In the genomic region with DNA sequence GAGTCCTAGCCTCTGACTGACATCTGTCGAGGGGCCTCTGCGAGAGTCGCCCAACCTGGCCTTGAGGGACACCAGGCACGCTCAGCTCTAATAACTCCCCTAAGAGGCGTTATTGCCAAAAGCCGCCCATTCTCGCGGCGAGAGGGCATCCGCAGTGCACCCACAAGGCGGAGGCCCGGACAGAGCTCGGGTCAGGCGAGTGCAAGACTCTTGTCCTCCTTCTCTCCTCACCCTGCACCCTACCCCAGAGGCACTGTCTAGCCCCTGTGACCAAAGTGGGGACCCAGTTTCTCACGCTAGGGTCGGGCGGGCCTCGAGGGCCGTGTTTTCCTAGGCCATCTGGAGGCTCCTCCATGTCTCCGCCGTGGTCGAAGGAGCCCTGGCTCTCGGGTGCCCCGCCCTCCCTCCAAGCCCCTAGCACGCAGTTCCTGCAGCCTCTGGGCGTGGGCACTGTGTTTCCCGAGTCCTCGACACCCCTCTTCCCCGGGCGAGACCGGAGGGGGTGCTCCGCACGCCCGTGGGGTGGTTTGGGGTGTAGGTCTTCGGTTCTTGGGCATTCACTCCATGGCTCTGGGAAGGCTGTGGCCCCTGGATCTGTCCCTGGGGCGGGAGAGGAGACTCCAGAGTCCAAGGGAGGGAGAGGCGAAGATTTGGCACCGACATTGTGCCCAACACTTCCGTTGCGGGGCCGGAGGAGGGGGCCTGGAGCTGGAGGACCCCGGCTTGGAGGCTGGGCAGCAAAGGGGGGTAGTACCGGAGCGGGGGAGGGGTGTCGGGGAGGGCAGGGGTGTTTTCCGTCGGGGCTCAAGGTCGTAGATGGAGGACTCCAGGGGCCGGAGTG, we compare ENCODE assay signal across 8 cellular contexts. TPM values are rescaled to one million over a fixed set of nuclear protein-coding genes. Genes with fewer than 3 reads are reported as not detected.
DNase-seq lines count a peak whose midpoint lies in the region; TF ChIP-seq lines count a peak whose summit lies in the region.

No MANE protein-coding gene starts in this region.

- H4K20me1 ChIP-seq in KMS-11 (ENCODE audit: insufficient read depth) (no peaks in the 10 kb centered on the region), neural progenitor cell (ENCODE audit: low read depth) (peaks cover 62% of the 10 kb centered on the region)

- peaks cover 22% of the 10 kb centered on the region for H3F3A ChIP-seq in neural progenitor cell (ENCODE audit: low read depth)

- peaks cover 5% of the 10 kb centered on the region for H3K4me1 ChIP-seq in KMS-11 (ENCODE audit: low read depth, poor library complexity, severe bottlenecking)
- peaks cover 23% of the 10 kb centered on the region for H3K4me1 ChIP-seq in neural progenitor cell

- no peaks in the 10 kb centered on the region for H3K36me3 ChIP-seq in KMS-11 (ENCODE audit: insufficient read depth)
- no peaks in the 10 kb centered on the region for H3K36me3 ChIP-seq in neural progenitor cell

- H3K36me3 Mint-ChIP-seq in neural progenitor cell: no peaks in the 10 kb centered on the region

- H3K4me2 ChIP-seq in KMS-11: peak overlapping the region; percentile 80; the same call in 1 of the 2 replicates
- peak overlapping the region; percentile 89 for H3K4me2 ChIP-seq in neural progenitor cell

- DNase-seq in DMS 273 (lab: John Stamatoyannopoulos, UW; ENCODE audit: unreplicated experiment) (peak; percentile 48), DMS 273 treated with DMSO at 0.1 percent for 48 hours (lab: John Stamatoyannopoulos, UW) (no peak), caudate nucleus (lab: John Stamatoyannopoulos, UW) (no peak), neural progenitor cell (ENCODE audit: low spot score) (peak; percentile 39), HCEC 1CT (no peak), GDM1 (lab: John Stamatoyannopoulos, UW) (no peak), A172 (ENCODE audit: low spot score) (no peak)

- no peak overlapping the region for H3K27ac Mint-ChIP-seq in neural progenitor cell

- H3K27me3 ChIP-seq in KMS-11 (ENCODE audit: insufficient read depth, low read depth): peaks cover 35% of the 10 kb centered on the region
- H3K27me3 ChIP-seq in neural progenitor cell: peaks cover 77% of the 10 kb centered on the region

- H3K4me3 ChIP-seq in KMS-11 (IDR thresholded peaks at IDR 0.05; ENCODE audit: insufficient read depth, low read depth, low read length) (no peak overlapping the region), neural progenitor cell (peak overlapping the region; percentile 53)

- peaks cover 2% of the 10 kb centered on the region for H3K9me3 Mint-ChIP-seq in neural progenitor cell

- H2AFZ ChIP-seq in KMS-11 (ENCODE audit: low read depth) (no peak overlapping the region), neural progenitor cell (replicated peaks) (no peak overlapping the region)

- peaks cover 54% of the 10 kb centered on the region for H3K27me3 Mint-ChIP-seq in neural progenitor cell (ENCODE audit: insufficient read depth, low read depth)

- peak overlapping the region; percentile 78 for H3K4me3 Mint-ChIP-seq in neural progenitor cell

- no peak overlapping the region for H3K27ac ChIP-seq in KMS-11
- peak overlapping the region; percentile 36 for H3K27ac ChIP-seq in caudate nucleus (ENCODE audit: low read depth, low read length)
- no peak overlapping the region for H3K27ac ChIP-seq in neural progenitor cell

- TF ChIP-seq CTCF in KMS-11 (conservative IDR thresholded peaks at IDR 0.05; ENCODE audit: low read depth, low read length) (no peak), neural progenitor cell (IDR thresholded peaks at IDR 0.05) (no peak)

- H3K79me2 ChIP-seq in KMS-11 (ENCODE audit: insufficient read depth, low read depth): no peaks in the 10 kb centered on the region
- H3K79me2 ChIP-seq in neural progenitor cell (ENCODE audit: low read depth): no peaks in the 10 kb centered on the region

- no peaks in the 10 kb centered on the region for H3K9me3 ChIP-seq in neural progenitor cell (ENCODE audit: low read depth)

- H3K4me1 Mint-ChIP-seq in neural progenitor cell: peaks cover 32% of the 10 kb centered on the region

- H3K9ac ChIP-seq in KMS-11 (no peak overlapping the region), neural progenitor cell (no peak overlapping the region)

RNA-seq across cellular contexts. Expression of a gene that starts 1.0 kb away (rescaled TPM):
- total RNA-seq in neural progenitor cell (ENCODE audit: low replicate concordance): 0.31 TPM in 1 of 2 replicates, not detected in the other
- 4.0 and 5.5 TPM in 2 replicates for total RNA-seq in A172 (2014; rRNA removed; shearing (Covaris generic))

RNA-seq across cellular contexts. Expression of a gene that starts 9.1 kb away (rescaled TPM):
- 600 and 1,035 TPM in 2 replicates for total RNA-seq in neural progenitor cell (ENCODE audit: low replicate concordance)
- 8.9 and 13.3 TPM in 2 replicates for total RNA-seq in A172 (2014; rRNA removed; shearing (Covaris generic))

RNA-seq across cellular contexts. Expression of a gene that starts 43.3 kb away (rescaled TPM):
- 12.5 and 55.5 TPM in 2 replicates for total RNA-seq in neural progenitor cell (ENCODE audit: low replicate concordance)
- 88.1 and 89.0 TPM in 2 replicates for total RNA-seq in A172 (2014; rRNA removed; shearing (Covaris generic))

Comparison
In these comparisons a context has a peak if more than half of its experiments do, and no peak if none do; other contexts are left out.
1. DNase-seq: peak in DMS 273 (single experiment) and neural progenitor cell (single experiment); none in DMS 273 treated with DMSO at 0.1 percent for 48 hours (single experiment), caudate nucleus (0 of 61), HCEC 1CT (single experiment), GDM1 (single experiment) and A172 (single experiment).
2. RNA of a gene that starts 9.1 kb away (total RNA-seq): 600 to 1,035 TPM in neural progenitor cell; 8.9 to 13.3 TPM in A172; every median in the first group is over 10 times any median in the second.